7 cellular contexts compared by ENCODE assay signal in genomic region chr5:375921-376871, GRCh38. TPM values are rescaled to one million over a fixed set of nuclear protein-coding genes. Genes with fewer than 3 reads are reported as not detected.
DNase-seq lines count a peak whose midpoint lies in the region; TF ChIP-seq lines count a peak whose summit lies in the region.

No MANE protein-coding gene starts in this region.

- peak; percentile 34 for DNase-seq in D341Med (ENCODE audit: low spot score)
- DNase-seq in HL-60 (ENCODE audit: low read depth in 1 of 2, low spot score in 1 of 2), result peak in 1 of 2 experiments; percentile 1
- peak in 4 of 7 donors; percentile 2 to 34 (median 14) for DNase-seq in adrenal gland
- DNase-seq in osteocyte (ENCODE audit: extremely low spot score, unreplicated experiment), result peak; percentile 84
- DNase-seq in NCI-H526 (lab: John Stamatoyannopoulos, UW), result no peak
- no peak for DNase-seq in activated gamma-delta T cell treated with Interleukin-2 at 50 U/mL for 16 hours
- no peak for DNase-seq in ovary

- H3K36me3 Mint-ChIP-seq in osteocyte (ENCODE audit: unreplicated experiment), result peaks cover 37% of the 10 kb centered on the region

- TF ChIP-seq CTCF in HL-60 (IDR thresholded peaks at IDR 0.05; ENCODE audit: insufficient read depth, low read length) (no peak), adrenal gland (IDR thresholded peaks at IDR 0.05) (no peak), osteocyte (IDR thresholded peaks at IDR 0.05) (no peak), ovary (IDR thresholded peaks at IDR 0.05) (no peak)

- H3K27ac ChIP-seq in HL-60 (replicated peaks), result peak overlapping the region; percentile 97
- no peak overlapping the region for H3K27ac ChIP-seq in adrenal gland
- H3K27ac ChIP-seq in ovary, result no peak overlapping the region

- H3K4me3 Mint-ChIP-seq in osteocyte (ENCODE audit: unreplicated experiment), result no peak overlapping the region

- H3K9me3 ChIP-seq in adrenal gland (replicated peaks in 1 of 3), result no peaks in the 10 kb centered on the region
- no peaks in the 10 kb centered on the region for H3K9me3 ChIP-seq in ovary

- WGBS in adrenal gland, 4 donors, result 93 to 95% (median 94%) methylated on average over 23 to 32 of the region's 32 CpGs
- WGBS in ovary, 3 donors, result 92 to 96% (median 94%) methylated on average over 31 to 32 of the region's 32 CpGs

- no peak overlapping the region for H3K4me3 ChIP-seq in HL-60 (replicated peaks; ENCODE audit: insufficient read depth, low read length)
- no peak overlapping the region for H3K4me3 ChIP-seq in adrenal gland
- no peak overlapping the region for H3K4me3 ChIP-seq in ovary

- H3K27me3 Mint-ChIP-seq in osteocyte (ENCODE audit: unreplicated experiment), result no peaks in the 10 kb centered on the region

- no peaks in the 10 kb centered on the region for H3K9me3 Mint-ChIP-seq in osteocyte (ENCODE audit: unreplicated experiment)

- H3K36me3 ChIP-seq in adrenal gland (replicated peaks in 1 of 2) (no peaks in the 10 kb centered on the region), ovary (no peaks in the 10 kb centered on the region)

- intact Hi-C loops in adrenal gland (cut with DNase I), result no loop called here
- intact Hi-C loops in ovary (cut with DNase I), result no loop called here

- peak overlapping the region; percentile 96 for H3K27ac Mint-ChIP-seq in osteocyte (ENCODE audit: unreplicated experiment)

- no peak for TF ChIP-seq POLR2A in adrenal gland (IDR thresholded peaks at IDR 0.05)
- TF ChIP-seq POLR2A in ovary (IDR thresholded peaks at IDR 0.05), result no peak

- TF ChIP-seq EP300 in ovary (IDR thresholded peaks at IDR 0.05), result no peak

- H3K4me1 ChIP-seq in adrenal gland (replicated peaks in 1 of 2) (peaks cover 0 to 5% of the 10 kb centered on the region in 2 donors), ovary (ENCODE audit: insufficient read depth) (peaks cover 12% of the 10 kb centered on the region)

- H3K27me3 ChIP-seq in HL-60 (ENCODE audit: insufficient read depth, poor library complexity, severe bottlenecking) (no peaks in the 10 kb centered on the region), adrenal gland (no peaks in the 10 kb centered on the region), ovary (no peaks in the 10 kb centered on the region)

- H3K4me1 Mint-ChIP-seq in osteocyte (ENCODE audit: unreplicated experiment), result peaks cover 65% of the 10 kb centered on the region

RNA-seq across cellular contexts. Expression of gene AHRR, which starts 54.7 kb away (rescaled TPM):
- total RNA-seq in adrenal gland (1 to 10 TPM in 4 of 8 donors, under 1 TPM in 4; 0.17 to 2.9 (median 0.99) TPM), osteocyte (54.9 and 55.8 TPM in 2 replicates), ovary (10 to 100 TPM in 1 of 7 donors, 1 to 10 TPM in 5, under 1 TPM in 1; 0.72 to 14.9 (median 2.0) TPM)
- polyA plus RNA-seq in adrenal gland (1 to 10 TPM in 1 of 3 donors, under 1 TPM in 2; 0.55 to 1.6 (median 0.88) TPM), ovary (1 to 10 TPM in 1 of 2 donors, under 1 TPM in 1; 0.77 to 2.1 TPM)

Comparison
In these comparisons a context has a peak if more than half of its experiments do, and no peak if none do; other contexts are left out.
1. DNase-seq: peak in D341Med (single experiment), adrenal gland (4 of 7) and osteocyte (single experiment); none in NCI-H526 (0 of 2), activated gamma-delta T cell treated with Interleukin-2 at 50 U/mL for 16 hours (single experiment) and ovary (0 of 5).